Comparison of ENCODE assay signal across 8 cellular contexts in genomic region chr2:14634223-14634884, GRCh38. TPM values are rescaled to one million over a fixed set of nuclear protein-coding genes. Genes with fewer than 3 reads are reported as not detected.
DNase-seq lines count a peak whose midpoint lies in the region; ATAC-seq lines count a peak whose summit lies in the region.

No MANE protein-coding gene starts in this region.

- H3K4me3 ChIP-seq in ACC112 (ENCODE audit: low read depth, low read length) (peak overlapping the region; percentile 67), trophoblast cell (ENCODE audit: low read depth, low read length) (peak overlapping the region; percentile 68)

- peaks cover 4% of the 10 kb centered on the region for H3K79me1 ChIP-seq in trophoblast cell (ENCODE audit: low read length)

- H3K4me1 ChIP-seq in ACC112 (ENCODE audit: control insufficient read depth, insufficient read depth, low read length, unreplicated experiment) (no peaks in the 10 kb centered on the region), trophoblast cell (ENCODE audit: control insufficient read depth in 1 of 2, insufficient read depth in 2 of 2, low read length in 2 of 2) (peaks cover 11 to 18% of the 10 kb centered on the region in 2 experiments)

- H4K12ac ChIP-seq in trophoblast cell (ENCODE audit: low read depth, low read length) = peak overlapping the region; percentile 3

- intact Hi-C loops in left cardiac atrium (cut with DNase I) = no loop called here

- H4K91ac ChIP-seq in trophoblast cell (ENCODE audit: low read depth, low read length) = no peak overlapping the region

- H2AK5ac ChIP-seq in trophoblast cell (ENCODE audit: low read length) = no peak overlapping the region

- H3K79me2 ChIP-seq in ACC112 (ENCODE audit: control insufficient read depth, insufficient read depth, low read length, unreplicated experiment) (no peaks in the 10 kb centered on the region), trophoblast cell (ENCODE audit: control insufficient read depth, insufficient read depth, low read length, poor library complexity) (peaks cover 3% of the 10 kb centered on the region)

- H3K36me3 ChIP-seq in ACC112 (ENCODE audit: insufficient read depth, low read length) (no peaks in the 10 kb centered on the region), trophoblast cell (ENCODE audit: control insufficient read depth in 1 of 2, insufficient read depth in 2 of 2, low read length in 2 of 2) (no peaks in the 10 kb centered on the region)

- H3K27me3 ChIP-seq in ACC112 (ENCODE audit: insufficient read depth, low read length) (peaks cover 74% of the 10 kb centered on the region), trophoblast cell (ENCODE audit: insufficient read depth, low read length) (peaks cover 13% of the 10 kb centered on the region)

- H3K27ac ChIP-seq in ACC112 (ENCODE audit: low read depth, low read length) = no peak overlapping the region
- no peak overlapping the region for H3K27ac ChIP-seq in trophoblast cell (ENCODE audit: low read depth, low read length)

- no peak overlapping the region for H4K8ac ChIP-seq in trophoblast cell (ENCODE audit: low read depth, low read length)

- no peak overlapping the region for H3K4ac ChIP-seq in trophoblast cell (ENCODE audit: low read depth, low read length)

- ATAC-seq in GM18870 (IDR thresholded peaks at IDR 0.05; ENCODE audit: unreplicated experiment) (peak; percentile 47), left cardiac atrium (peak; percentile 79 to 80), HG03469 (IDR thresholded peaks at IDR 0.05; ENCODE audit: unreplicated experiment) (no peak), GM19328 (IDR thresholded peaks at IDR 0.05; ENCODE audit: unreplicated experiment) (no peak)

- peak overlapping the region; percentile 13 for H3K18ac ChIP-seq in trophoblast cell (ENCODE audit: low read length)

- no peak overlapping the region for H2AFZ ChIP-seq in ACC112 (ENCODE audit: low read length, unreplicated experiment)
- peak overlapping the region; percentile 21 for H2AFZ ChIP-seq in trophoblast cell (ENCODE audit: insufficient read depth, low read length, poor library complexity)

- H2BK12ac ChIP-seq in trophoblast cell (ENCODE audit: low read length) = no peak overlapping the region

- H3K23ac ChIP-seq in trophoblast cell (ENCODE audit: low read length) = no peak overlapping the region

- H2BK5ac ChIP-seq in trophoblast cell (ENCODE audit: low read depth, low read length, poor library complexity) = no peak overlapping the region

- peaks cover 2% of the 10 kb centered on the region for H3K9me3 ChIP-seq in trophoblast cell (ENCODE audit: insufficient read depth, low read depth, low read length)

- H3K14ac ChIP-seq in trophoblast cell (ENCODE audit: low read length) = peak overlapping the region; percentile 24

- DNase-seq in NCI-H1417 treated with DMSO at 0.1 percent for 48 hours (lab: John Stamatoyannopoulos, UW) (peak; percentile 37), amniotic epithelial cell (ENCODE audit: low read depth) (peak; percentile 36), left cardiac atrium (peak; percentile 89), trophoblast cell (peak; percentile 92 to 93)

- H3K4me2 ChIP-seq in trophoblast cell (ENCODE audit: low read length) = peak overlapping the region; percentile 99

- WGBS in trophoblast cell (ENCODE audit: extremely low coverage, insufficient coverage, insufficient read length) = no CpG with 5 or more reads among the region's 67 CpGs

- no peak overlapping the region for H3K9ac ChIP-seq in trophoblast cell (ENCODE audit: low read length)

- no peak overlapping the region for H2BK120ac ChIP-seq in trophoblast cell (ENCODE audit: insufficient read depth, low read length, poor library complexity)

RNA-seq across cellular contexts. Expression of gene LRATD1, which starts 1.8 kb away (rescaled TPM):
- total RNA-seq in left cardiac atrium = 1 to 10 TPM in 1 of 2 donors, under 1 TPM in 1; 0.80 to 2.9 TPM
- 6.6 and 7.7 TPM in 2 replicates for polyA plus RNA-seq in trophoblast cell (2013)

Comparison
In these comparisons a context has a peak if more than half of its experiments do, and no peak if none do; other contexts are left out.
1. ATAC-seq: peak in GM18870 (single experiment) and left cardiac atrium (2 of 2); none in HG03469 (single experiment) and GM19328 (single experiment).
2. DNase-seq: peak in every context shown above with its lines; median percentile 92 in trophoblast cell; 89 in left cardiac atrium; 37 in NCI-H1417 treated with DMSO at 0.1 percent for 48 hours; 36 in amniotic epithelial cell.